ENCODE assay signal across 1 cellular context in the genomic region with DNA sequence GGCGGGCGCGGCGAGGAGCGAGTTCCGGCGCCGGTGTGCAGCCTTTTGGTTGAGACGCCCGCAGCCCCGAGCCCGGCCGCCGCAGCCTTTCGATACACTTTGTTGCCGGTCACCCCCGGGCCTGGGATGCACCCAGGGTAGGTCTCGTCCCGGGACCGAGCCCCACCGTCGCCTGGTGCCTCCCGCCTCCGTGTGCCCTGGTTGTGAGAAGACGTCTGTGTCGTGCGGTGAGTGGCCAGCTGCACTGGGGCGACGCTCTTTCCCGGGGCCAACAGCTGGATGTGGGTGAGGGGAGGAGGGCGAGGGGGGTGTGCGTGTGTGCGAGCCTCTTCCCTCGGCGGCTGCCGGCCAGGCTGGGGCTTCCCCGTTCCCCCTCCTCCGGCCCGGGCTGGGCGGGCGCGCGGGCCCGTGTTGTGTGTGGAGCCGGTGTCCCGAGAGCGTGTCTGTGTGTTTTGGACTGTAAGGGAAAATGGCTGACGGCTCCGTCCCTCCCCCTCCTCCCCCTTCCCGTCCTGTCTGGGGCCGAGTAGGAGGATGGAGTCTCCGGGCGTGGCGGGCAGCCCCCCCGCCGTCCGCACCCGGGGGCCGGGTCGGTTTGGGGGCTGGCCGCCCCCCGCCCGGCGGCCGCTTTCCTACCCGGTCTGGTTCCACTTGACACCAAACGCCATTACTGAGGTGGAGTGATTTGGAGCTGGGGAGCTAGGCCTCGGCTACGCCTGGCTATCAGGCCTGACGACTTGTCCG.
A peak's percentile ranks its signal among the peaks of the same experiment; 100 is the strongest.
TF ChIP-seq lines count a peak whose summit lies in the region.

No MANE protein-coding gene starts in this region.

TF ChIP-seq in HCT116, 20 proteins besides CTCF, POLR2A, EP300 and RAD21 (continued from another document):
- TF ChIP-seq, protein P1, sequence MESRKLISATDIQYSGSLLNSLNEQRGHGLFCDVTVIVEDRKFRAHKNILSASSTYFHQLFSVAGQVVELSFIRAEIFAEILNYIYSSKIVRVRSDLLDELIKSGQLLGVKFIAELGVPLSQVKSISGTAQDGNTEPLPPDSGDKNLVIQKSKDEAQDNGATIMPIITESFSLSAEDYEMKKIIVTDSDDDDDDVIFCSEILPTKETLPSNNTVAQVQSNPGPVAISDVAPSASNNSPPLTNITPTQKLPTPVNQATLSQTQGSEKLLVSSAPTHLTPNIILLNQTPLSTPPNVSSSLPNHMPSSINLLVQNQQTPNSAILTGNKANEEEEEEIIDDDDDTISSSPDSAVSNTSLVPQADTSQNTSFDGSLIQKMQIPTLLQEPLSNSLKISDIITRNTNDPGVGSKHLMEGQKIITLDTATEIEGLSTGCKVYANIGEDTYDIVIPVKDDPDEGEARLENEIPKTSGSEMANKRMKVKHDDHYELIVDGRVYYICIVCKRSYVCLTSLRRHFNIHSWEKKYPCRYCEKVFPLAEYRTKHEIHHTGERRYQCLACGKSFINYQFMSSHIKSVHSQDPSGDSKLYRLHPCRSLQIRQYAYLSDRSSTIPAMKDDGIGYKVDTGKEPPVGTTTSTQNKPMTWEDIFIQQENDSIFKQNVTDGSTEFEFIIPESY (IDR thresholded peaks at IDR 0.05; ENCODE audit: extremely low read depth, insufficient replicate concordance, low read length) = no peak
- TF ChIP-seq ZNF274 (IDR thresholded peaks at IDR 0.05; ENCODE audit: low read depth, low read length) (no peak), CEBPB (IDR thresholded peaks at IDR 0.05; ENCODE audit: low read depth) (no peak), SRF (IDR thresholded peaks at IDR 0.05; ENCODE audit: low read depth) (no peak), SIN3A (IDR thresholded peaks at IDR 0.05; ENCODE audit: low read depth) (no peak), REST (IDR thresholded peaks at IDR 0.05; ENCODE audit: low read depth) (no peak), ATF3 (IDR thresholded peaks at IDR 0.05) (no peak), YY1 (IDR thresholded peaks at IDR 0.05; ENCODE audit: extremely low read depth, insufficient replicate concordance, low read depth, low read length) (peak; percentile 46)
- TF ChIP-seq, protein P2, sequence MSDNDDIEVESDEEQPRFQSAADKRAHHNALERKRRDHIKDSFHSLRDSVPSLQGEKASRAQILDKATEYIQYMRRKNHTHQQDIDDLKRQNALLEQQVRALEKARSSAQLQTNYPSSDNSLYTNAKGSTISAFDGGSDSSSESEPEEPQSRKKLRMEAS (IDR thresholded peaks at IDR 0.05) = no peak
TF ChIP-seq in HCT116: peak in this region for 3.
